ENCODE assay signal across 8 cellular contexts in the genomic region with DNA sequence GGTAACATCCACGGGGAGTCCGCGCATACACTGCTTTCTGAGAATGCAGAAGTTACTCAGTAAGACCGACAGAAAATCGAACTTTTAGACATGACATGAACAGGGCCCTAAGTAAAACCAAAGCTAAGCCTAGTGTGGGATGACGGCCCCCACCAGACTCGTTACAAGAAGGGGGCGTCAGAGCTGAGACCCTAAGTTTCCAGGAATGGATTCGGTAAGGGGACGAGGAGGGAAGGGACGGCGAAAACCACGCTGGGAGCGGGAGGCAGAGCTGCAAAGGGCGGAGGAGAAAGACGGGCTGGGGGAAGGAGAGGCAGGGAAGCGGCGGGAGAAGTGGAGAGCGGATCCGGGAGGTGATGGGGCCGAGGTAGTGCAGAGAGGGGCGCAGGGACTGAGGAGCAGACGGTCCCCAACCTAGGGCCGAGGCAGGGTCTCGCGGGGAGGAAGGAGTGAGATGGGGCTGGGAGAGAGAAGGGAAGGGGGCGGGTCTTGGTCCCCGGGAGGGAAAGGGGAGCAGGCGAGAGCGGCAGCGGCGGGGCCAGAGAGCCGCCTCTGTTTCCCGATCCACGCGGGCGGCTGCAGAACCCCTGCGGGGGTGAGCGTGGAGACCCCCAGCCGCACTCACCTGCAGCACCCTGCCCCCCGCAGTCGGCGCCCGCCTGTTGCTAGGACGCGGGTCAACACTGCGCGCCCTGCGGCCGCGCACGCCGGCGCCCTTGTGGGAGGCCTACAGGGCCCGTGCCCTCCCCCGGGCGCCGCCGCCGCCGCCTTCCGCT. TPM values are rescaled to one million over a fixed set of nuclear protein-coding genes. Genes with fewer than 3 reads are reported as not detected.
A peak's percentile ranks its signal among the peaks of the same experiment; 100 is the strongest.
DNase-seq lines count a peak whose midpoint lies in the region; ATAC-seq and TF ChIP-seq lines count a peak whose summit lies in the region.

No MANE protein-coding gene starts in this region.

- ATAC-seq in CD4-positive, CD25-positive, alpha-beta regulatory T cell (ENCODE audit: low read depth in 2 of 2) = peak; percentile 28 to 31
- ATAC-seq in activated T-cell treated with anti-CD3 and anti-CD28 coated beads, Interleukin-2, amount 50 U/mL, for 4 hours = peak; percentile 74 to 83
- ATAC-seq in gastroesophageal sphincter = peak; percentile 81
- ATAC-seq in GM18907 (IDR thresholded peaks at IDR 0.05; ENCODE audit: unreplicated experiment) = no peak
- ATAC-seq in GM19395 (IDR thresholded peaks at IDR 0.05; ENCODE audit: unreplicated experiment) = no peak

- peak in 1 of 4 experiments; percentile 9 for TF ChIP-seq CTCF in gastroesophageal sphincter (IDR thresholded peaks at IDR 0.05)

- peaks cover 0 to 3% (median 0%) of the 10 kb centered on the region in 7 donors for H3K9me3 Mint-ChIP-seq in CD4-positive, CD25-positive, alpha-beta regulatory T cell
- H3K9me3 Mint-ChIP-seq in activated T-cell treated with anti-CD3 and anti-CD28 coated beads, Interleukin-2, amount 50 U/mL, for 4 hours = no peaks in the 10 kb centered on the region

- no peak overlapping the region for H3K4me3 ChIP-seq in CD4-positive, CD25-positive, alpha-beta regulatory T cell (ENCODE audit: low read depth, low read length)
- H3K4me3 ChIP-seq in HUES6 (ENCODE audit: low read depth, low read length) (peak overlapping the region; percentile 99), gastroesophageal sphincter (peak overlapping the region; percentile 60 to 78), neuron (ENCODE audit: low read length) (peak overlapping the region; percentile 58)

- TF ChIP-seq EP300 in gastroesophageal sphincter (IDR thresholded peaks at IDR 0.05) = no peak

- TF ChIP-seq POLR2A in gastroesophageal sphincter (IDR thresholded peaks at IDR 0.05) = no peak

- no peak overlapping the region for H3K27ac ChIP-seq in CD4-positive, CD25-positive, alpha-beta regulatory T cell (ENCODE audit: insufficient read depth, low read length, poor library complexity, severe bottlenecking)
- H3K27ac ChIP-seq in HUES6 (ENCODE audit: low read depth, low read length) (no peak overlapping the region), gastroesophageal sphincter (peak overlapping the region in 3 of 4 donors; percentile 35 to 75 (median 73))

- H3K36me3 Mint-ChIP-seq in CD4-positive, CD25-positive, alpha-beta regulatory T cell = no peaks in the 10 kb centered on the region
- no peaks in the 10 kb centered on the region for H3K36me3 Mint-ChIP-seq in activated T-cell treated with anti-CD3 and anti-CD28 coated beads, Interleukin-2, amount 50 U/mL, for 4 hours (ENCODE audit: insufficient read depth)

- peak overlapping the region; percentile 70 for H3K9ac ChIP-seq in HUES6 (ENCODE audit: low read length)

- peaks cover 15% of the 10 kb centered on the region for H3K27me3 ChIP-seq in CD4-positive, CD25-positive, alpha-beta regulatory T cell (ENCODE audit: control insufficient read depth, insufficient read depth, low read length)
- H3K27me3 ChIP-seq in HUES6 (ENCODE audit: control insufficient read depth, insufficient read depth, low read length) (peaks cover 22% of the 10 kb centered on the region), gastroesophageal sphincter (no peaks in the 10 kb centered on the region), neuron (ENCODE audit: insufficient read depth, low read length) (no peaks in the 10 kb centered on the region)

- H3K36me3 ChIP-seq in CD4-positive, CD25-positive, alpha-beta regulatory T cell (ENCODE audit: control insufficient read depth, insufficient read depth, low read length) = no peaks in the 10 kb centered on the region
- H3K36me3 ChIP-seq in HUES6 (ENCODE audit: control insufficient read depth, insufficient read depth, low read length) = no peaks in the 10 kb centered on the region
- no peaks in the 10 kb centered on the region for H3K36me3 ChIP-seq in gastroesophageal sphincter
- H3K36me3 ChIP-seq in neuron (ENCODE audit: insufficient read depth, low read length) = no peaks in the 10 kb centered on the region

- 2% methylated on average over 18 to 34 of the region's 62 CpGs for WGBS in gastroesophageal sphincter (ENCODE audit: low coverage in 1 of 2), 2 donors

- peaks cover 0 to 13% (median 9%) of the 10 kb centered on the region in 4 donors for H3K4me1 Mint-ChIP-seq in CD4-positive, CD25-positive, alpha-beta regulatory T cell
- peaks cover 10% of the 10 kb centered on the region for H3K4me1 Mint-ChIP-seq in activated T-cell treated with anti-CD3 and anti-CD28 coated beads, Interleukin-2, amount 50 U/mL, for 4 hours (ENCODE audit: low read depth)

- peaks cover 4% of the 10 kb centered on the region for H3K4me1 ChIP-seq in CD4-positive, CD25-positive, alpha-beta regulatory T cell (ENCODE audit: control insufficient read depth, insufficient read depth, low read length, poor library complexity, severe bottlenecking)
- peaks cover 9% of the 10 kb centered on the region for H3K4me1 ChIP-seq in HUES6 (ENCODE audit: control insufficient read depth, insufficient read depth, low read length)
- H3K4me1 ChIP-seq in gastroesophageal sphincter = peaks cover 0 to 14% (median 0%) of the 10 kb centered on the region in 3 donors
- H3K4me1 ChIP-seq in neuron (ENCODE audit: insufficient read depth, low read length) = peaks cover 10% of the 10 kb centered on the region

- peak overlapping the region in 3 of 4 donors; percentile 66 to 92 (median 82) for H3K4me3 Mint-ChIP-seq in CD4-positive, CD25-positive, alpha-beta regulatory T cell
- peak overlapping the region; percentile 84 for H3K4me3 Mint-ChIP-seq in activated T-cell treated with anti-CD3 and anti-CD28 coated beads, Interleukin-2, amount 50 U/mL, for 4 hours

- H3K27ac Mint-ChIP-seq in CD4-positive, CD25-positive, alpha-beta regulatory T cell = no peak overlapping the region

- peak in 2 of 3 donors; percentile 6 to 25 for DNase-seq in CD4-positive, CD25-positive, alpha-beta regulatory T cell
- no peak for DNase-seq in activated T-cell treated with anti-CD3 and anti-CD28 coated beads, Interleukin-2, amount 50 U/mL, for 4 hours
- no peak for DNase-seq in OCI-M2 (lab: John Stamatoyannopoulos, UW; ENCODE audit: unreplicated experiment)

- H2AFZ ChIP-seq in neuron (ENCODE audit: low read depth, low read length) = peak overlapping the region; percentile 62

- H3K9me3 ChIP-seq in CD4-positive, CD25-positive, alpha-beta regulatory T cell (ENCODE audit: control insufficient read depth in 2 of 2, low read length in 2 of 2) = no peaks in the 10 kb centered on the region
- H3K9me3 ChIP-seq in HUES6 (ENCODE audit: control insufficient read depth, insufficient read depth, low read depth, low read length) (no peaks in the 10 kb centered on the region), gastroesophageal sphincter (no peaks in the 10 kb centered on the region), neuron (ENCODE audit: low read length) (no peaks in the 10 kb centered on the region)

- H3K27me3 Mint-ChIP-seq in CD4-positive, CD25-positive, alpha-beta regulatory T cell = peaks cover 65% of the 10 kb centered on the region
- H3K27me3 Mint-ChIP-seq in activated T-cell treated with anti-CD3 and anti-CD28 coated beads, Interleukin-2, amount 50 U/mL, for 4 hours (ENCODE audit: low read depth) = peaks cover 54% of the 10 kb centered on the region

RNA-seq across cellular contexts. Expression of gene ODAD2, which starts 0.5 kb away (rescaled TPM):
- total RNA-seq in CD4-positive, CD25-positive, alpha-beta regulatory T cell = not detected
- not detected for polyA plus RNA-seq in CD4-positive, CD25-positive, alpha-beta regulatory T cell
- under 1 TPM in 1 of 3 donors, not detected in 2; 0.05 TPM for total RNA-seq in activated T-cell treated with anti-CD3 and anti-CD28 coated beads, Interleukin-2, amount 50 U/mL, for 4 hours
- total RNA-seq in gastroesophageal sphincter = 1 to 10 TPM in 3 of 4 donors, under 1 TPM in 1; 0.93 to 1.8 (median 1.6) TPM

Comparison
In these comparisons a context has a peak if more than half of its experiments do, and no peak if none do; other contexts are left out.
1. ATAC-seq: peak in CD4-positive, CD25-positive, alpha-beta regulatory T cell (2 of 2), activated T-cell treated with anti-CD3 and anti-CD28 coated beads, Interleukin-2, amount 50 U/mL, for 4 hours (2 of 2) and gastroesophageal sphincter (single experiment); none in GM18907 (single experiment) and GM19395 (single experiment).
2. DNase-seq: peak in CD4-positive, CD25-positive, alpha-beta regulatory T cell (2 of 3); none in activated T-cell treated with anti-CD3 and anti-CD28 coated beads, Interleukin-2, amount 50 U/mL, for 4 hours (single experiment) and OCI-M2 (single experiment).
3. H3K27ac ChIP-seq: peak in gastroesophageal sphincter (3 of 4); none in CD4-positive, CD25-positive, alpha-beta regulatory T cell (single experiment) and HUES6 (single experiment).